In the genomic region with DNA sequence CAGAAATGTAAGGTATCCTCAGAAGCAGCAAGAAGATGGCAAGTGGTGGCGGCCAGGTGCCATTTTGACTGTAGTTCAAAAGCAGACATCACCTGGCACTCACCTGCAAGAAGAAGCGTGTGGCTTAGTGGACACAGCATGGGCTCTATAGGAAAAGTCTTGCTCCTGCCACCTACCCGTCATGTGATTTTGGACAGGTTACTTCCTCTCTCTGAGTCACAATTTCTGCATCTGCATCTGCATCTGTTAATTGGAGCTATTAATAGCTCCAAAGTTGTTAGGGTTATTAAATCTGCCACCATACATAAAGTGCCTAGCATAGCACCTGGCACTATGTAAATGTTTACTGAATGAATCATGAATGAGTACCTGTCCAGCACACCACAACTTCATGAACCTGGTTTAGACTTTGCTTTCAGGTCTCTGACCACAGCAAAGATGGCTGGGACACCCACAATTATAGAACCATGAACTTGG, we compare ENCODE assay signal across 8 cellular contexts. TPM values are rescaled to one million over a fixed set of nuclear protein-coding genes. Genes with fewer than 3 reads are reported as not detected.
A peak's percentile ranks its signal among the peaks of the same experiment; 100 is the strongest.
DNase-seq lines count a peak whose midpoint lies in the region; ATAC-seq, FAIRE-seq and TF ChIP-seq lines count a peak whose summit lies in the region.

No MANE protein-coding gene starts in this region.

- H3K27ac ChIP-seq in caudate nucleus (ENCODE audit: low read depth, low read length): no peak overlapping the region

- no peak overlapping the region for H3K4me3 Mint-ChIP-seq in chondrocyte (ENCODE audit: unreplicated experiment)

- no peak overlapping the region for H3K27ac Mint-ChIP-seq in chondrocyte (ENCODE audit: unreplicated experiment)

- H3K36me3 Mint-ChIP-seq in chondrocyte (ENCODE audit: low read depth): no peaks in the 10 kb centered on the region

- no peaks in the 10 kb centered on the region for H3K27me3 Mint-ChIP-seq in chondrocyte (ENCODE audit: low read depth)

- DNase-seq in GM18507 (ENCODE audit: extremely low spot score, insufficient read length, low read depth) (no peak), NCI-H2029 treated with DMSO at 0.1 percent for 48 hours (lab: John Stamatoyannopoulos, UW) (peak; percentile 73), caudate nucleus (lab: John Stamatoyannopoulos, UW) (no peak), chondrocyte (ENCODE audit: low spot score) (no peak), HPDE6-E6E7 (ENCODE audit: extremely low spot score) (no peak)
- DNase-seq in stimulated activated CD4-positive, alpha-beta T cell treated with anti-CD3 and anti-CD28 coated beads, Interleukin-2, amount 100 ng/mL, for 24 hours: no peak

- H3K4me1 Mint-ChIP-seq in chondrocyte (ENCODE audit: low read depth): peaks cover 81% of the 10 kb centered on the region

- ATAC-seq in HG02610 (IDR thresholded peaks at IDR 0.05; ENCODE audit: unreplicated experiment): peak; percentile 38

- H3K9me3 Mint-ChIP-seq in chondrocyte (ENCODE audit: low read depth): no peaks in the 10 kb centered on the region

- peak; percentile 5 for FAIRE-seq in GM18507 (lab: Jason Lieb, UNC)
- peak; percentile 97 for FAIRE-seq in islet of Langerhans (lab: Jason Lieb, UNC)

- TF ChIP-seq CTCF in chondrocyte (IDR thresholded peaks at IDR 0.05): no peak

RNA-seq across cellular contexts. Expression of gene RAB30, which starts 16.8 kb away (rescaled TPM):
- total RNA-seq in chondrocyte: 52.6 to 55.2 TPM (median 54.0 TPM) in 3 replicates
